8 cellular contexts compared by ENCODE assay signal in the genomic region with DNA sequence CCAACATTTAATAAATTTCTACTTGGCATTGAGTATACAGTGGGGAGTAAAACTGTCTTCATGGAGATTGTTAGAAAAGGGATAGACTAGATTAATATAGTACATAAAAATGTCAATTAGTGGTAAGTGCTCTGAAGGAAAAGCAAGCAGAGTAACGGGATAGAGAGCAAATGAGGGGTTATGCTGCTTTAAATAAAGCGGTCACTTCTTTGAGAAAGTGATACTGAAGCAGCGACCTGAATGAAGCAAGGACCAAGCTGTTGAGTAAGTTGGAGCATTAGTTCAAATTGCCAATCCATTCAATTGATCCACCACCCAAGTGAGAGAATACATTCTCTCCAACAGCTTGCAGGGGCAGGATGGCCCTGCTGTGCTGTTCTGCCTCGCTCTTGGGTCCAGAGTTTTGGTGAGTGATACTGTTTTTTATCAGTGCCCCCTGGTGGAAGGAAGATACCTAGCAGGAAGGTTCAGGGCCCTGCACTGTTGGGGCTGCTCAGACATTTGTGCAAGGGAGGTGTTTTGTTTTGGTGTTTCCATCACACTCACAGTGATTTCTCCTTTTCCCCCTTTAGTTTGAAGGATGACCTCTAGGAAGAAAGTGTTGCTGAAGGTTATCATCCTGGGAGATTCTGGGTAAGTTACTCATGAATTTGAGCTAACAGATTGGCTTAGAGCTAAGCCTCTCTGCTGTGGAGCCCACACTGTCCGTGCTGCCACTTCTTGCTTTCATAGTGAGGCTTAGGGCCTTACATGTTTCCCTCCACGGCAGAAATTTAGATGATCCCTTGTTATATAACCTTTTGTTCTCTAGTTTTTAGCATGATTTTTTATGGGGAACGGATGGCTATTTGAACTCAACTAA.
A peak's percentile ranks its signal among the peaks of the same experiment; 100 is the strongest.
DNase-seq lines count a peak whose midpoint lies in the region; TF ChIP-seq lines count a peak whose summit lies in the region.

No MANE protein-coding gene starts in this region.

- H3K4me3 ChIP-seq in GM06990 (replicated peaks; ENCODE audit: low read depth, low read length) (no peak overlapping the region), HEK293 (ENCODE audit: low read depth, low read length) (no peak overlapping the region), hepatocyte (no peak overlapping the region), skeletal muscle satellite cell (ENCODE audit: low read length) (no peak overlapping the region)

- H3K9ac ChIP-seq in skeletal muscle satellite cell (ENCODE audit: low read depth, low read length), result no peak overlapping the region

- peaks cover 95% of the 10 kb centered on the region for H3K79me2 ChIP-seq in hepatocyte

- CTCF ChIA-PET in HEK293 (lab: Yijun Ruan, JAX), result interaction anchor here (0.6 to 6.9 kb wide), 14 partner anchors 11 to 235 kb away, joined by 3 to 48 read pairs (median 4); a partner anchor contains a TSS

- H3K4me2 ChIP-seq in hepatocyte, result no peak overlapping the region
- peak overlapping the region; percentile 57 for H3K4me2 ChIP-seq in skeletal muscle satellite cell (ENCODE audit: low read length)

- no peak overlapping the region for H3K27ac ChIP-seq in HEK293 (ENCODE audit: extremely low read depth, low read depth, low read length)
- peak overlapping the region; percentile 17 for H3K27ac ChIP-seq in hepatocyte

- no peaks in the 10 kb centered on the region for H3K27me3 ChIP-seq in GM06990 (replicated peaks; ENCODE audit: control insufficient read depth, insufficient read depth, low read length)
- H3K27me3 ChIP-seq in hepatocyte, result no peaks in the 10 kb centered on the region
- H3K27me3 ChIP-seq in skeletal muscle satellite cell (ENCODE audit: control insufficient read depth, insufficient read depth, low read length), result no peaks in the 10 kb centered on the region

- 64% methylated on average over 7 of the region's 7 CpGs for WGBS in hepatocyte (ENCODE audit: low lambda C conversion rate, missing lambda C conversion rate)

- H3K4me1 ChIP-seq in HEK293 (ENCODE audit: control insufficient read depth, insufficient read depth, low read length) (no peaks in the 10 kb centered on the region), hepatocyte (ENCODE audit: insufficient read depth) (no peaks in the 10 kb centered on the region), skeletal muscle satellite cell (ENCODE audit: control insufficient read depth, insufficient read depth, low read length) (peaks cover 24% of the 10 kb centered on the region)

- H3K9me3 ChIP-seq in HEK293 (ENCODE audit: control insufficient read depth, insufficient read depth, low read depth, low read length), result no peaks in the 10 kb centered on the region
- H3K9me3 ChIP-seq in hepatocyte (ENCODE audit: low read depth), result no peaks in the 10 kb centered on the region
- no peaks in the 10 kb centered on the region for H3K9me3 ChIP-seq in skeletal muscle satellite cell (replicated peaks; ENCODE audit: low read length)

- peaks cover 53% of the 10 kb centered on the region for H4K20me1 ChIP-seq in hepatocyte (ENCODE audit: insufficient read depth, poor library complexity, severe bottlenecking)

- TF ChIP-seq CTCF in GM06990 (IDR thresholded peaks at IDR 0.05; ENCODE audit: insufficient read depth, low read length, poor library complexity, severe bottlenecking), result peak; percentile 79
- TF ChIP-seq CTCF in HEK293 (tag by site-specific recombination; IDR thresholded peaks at IDR 0.05), result no peak
- TF ChIP-seq CTCF in hepatocyte (IDR thresholded peaks at IDR 0.05; ENCODE audit: poor library complexity), result peak; percentile 68

- H3K9me2 ChIP-seq in hepatocyte (replicated peaks; ENCODE audit: insufficient read depth), result no peaks in the 10 kb centered on the region

- H3K36me3 ChIP-seq in GM06990 (ENCODE audit: control insufficient read depth, insufficient read depth, low read length) (peaks cover 13% of the 10 kb centered on the region), HEK293 (ENCODE audit: control insufficient read depth in 2 of 2, insufficient read depth in 1 of 2, low read length in 2 of 2) (peaks cover 20 to 42% of the 10 kb centered on the region in 2 experiments), hepatocyte (replicated peaks; ENCODE audit: insufficient read depth, low read depth) (no peaks in the 10 kb centered on the region), skeletal muscle satellite cell (ENCODE audit: insufficient read depth, low read length) (peaks cover 42% of the 10 kb centered on the region)

- POLR2A ChIA-PET in HEK293 (lab: Yijun Ruan, JAX), result no interaction called here

- H2AFZ ChIP-seq in hepatocyte, result no peak overlapping the region

- DNase-seq in GM06990 (ENCODE audit: extremely low read depth, insufficient read length) (no peak), NCI-H1092 (lab: John Stamatoyannopoulos, UW) (peak; percentile 8), T follicular helper cell (ENCODE audit: low read depth) (peak; percentile 49), anterior cingulate cortex (lab: John Stamatoyannopoulos, UW) (peak in 36 of 58 donors; percentile 4 to 72 (median 32)), hepatocyte (ENCODE audit: low spot score) (peak; percentile 69), cortex of kidney (lab: John Stamatoyannopoulos, UW) (no peak)

TF ChIP-seq in HEK293, 187 proteins besides CTCF, POLR2A, EP300 and RAD21 (continues in another document):
- TF ChIP-seq, protein P1, sequence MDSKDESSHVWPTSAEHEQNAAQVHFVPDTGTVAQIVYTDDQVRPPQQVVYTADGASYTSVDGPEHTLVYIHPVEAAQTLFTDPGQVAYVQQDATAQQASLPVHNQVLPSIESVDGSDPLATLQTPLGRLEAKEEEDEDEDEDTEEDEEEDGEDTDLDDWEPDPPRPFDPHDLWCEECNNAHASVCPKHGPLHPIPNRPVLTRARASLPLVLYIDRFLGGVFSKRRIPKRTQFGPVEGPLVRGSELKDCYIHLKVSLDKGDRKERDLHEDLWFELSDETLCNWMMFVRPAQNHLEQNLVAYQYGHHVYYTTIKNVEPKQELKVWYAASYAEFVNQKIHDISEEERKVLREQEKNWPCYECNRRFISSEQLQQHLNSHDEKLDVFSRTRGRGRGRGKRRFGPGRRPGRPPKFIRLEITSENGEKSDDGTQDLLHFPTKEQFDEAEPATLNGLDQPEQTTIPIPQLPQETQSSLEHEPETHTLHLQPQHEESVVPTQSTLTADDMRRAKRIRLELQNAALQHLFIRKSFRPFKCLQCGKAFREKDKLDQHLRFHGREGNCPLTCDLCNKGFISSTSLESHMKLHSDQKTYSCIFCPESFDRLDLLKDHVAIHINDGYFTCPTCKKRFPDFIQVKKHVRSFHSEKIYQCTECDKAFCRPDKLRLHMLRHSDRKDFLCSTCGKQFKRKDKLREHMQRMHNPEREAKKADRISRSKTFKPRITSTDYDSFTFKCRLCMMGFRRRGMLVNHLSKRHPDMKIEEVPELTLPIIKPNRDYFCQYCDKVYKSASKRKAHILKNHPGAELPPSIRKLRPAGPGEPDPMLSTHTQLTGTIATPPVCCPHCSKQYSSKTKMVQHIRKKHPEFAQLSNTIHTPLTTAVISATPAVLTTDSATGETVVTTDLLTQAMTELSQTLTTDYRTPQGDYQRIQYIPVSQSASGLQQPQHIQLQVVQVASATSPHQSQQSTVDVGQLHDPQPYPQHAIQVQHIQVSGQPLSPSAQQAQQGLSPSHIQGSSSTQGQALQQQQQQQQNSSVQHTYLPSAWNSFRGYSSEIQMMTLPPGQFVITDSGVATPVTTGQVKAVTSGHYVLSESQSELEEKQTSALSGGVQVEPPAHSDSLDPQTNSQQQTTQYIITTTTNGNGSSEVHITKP (tag by site-specific recombination; IDR thresholded peaks at IDR 0.05), result no peak
- no peak for TF ChIP-seq ZNF610 (tag by site-specific recombination; IDR thresholded peaks at IDR 0.05; ENCODE audit: borderline replicate concordance)
- TF ChIP-seq ZNF19 (tag by site-specific recombination; IDR thresholded peaks at IDR 0.05; ENCODE audit: low read depth), result no peak
- TF ChIP-seq, protein P2, sequence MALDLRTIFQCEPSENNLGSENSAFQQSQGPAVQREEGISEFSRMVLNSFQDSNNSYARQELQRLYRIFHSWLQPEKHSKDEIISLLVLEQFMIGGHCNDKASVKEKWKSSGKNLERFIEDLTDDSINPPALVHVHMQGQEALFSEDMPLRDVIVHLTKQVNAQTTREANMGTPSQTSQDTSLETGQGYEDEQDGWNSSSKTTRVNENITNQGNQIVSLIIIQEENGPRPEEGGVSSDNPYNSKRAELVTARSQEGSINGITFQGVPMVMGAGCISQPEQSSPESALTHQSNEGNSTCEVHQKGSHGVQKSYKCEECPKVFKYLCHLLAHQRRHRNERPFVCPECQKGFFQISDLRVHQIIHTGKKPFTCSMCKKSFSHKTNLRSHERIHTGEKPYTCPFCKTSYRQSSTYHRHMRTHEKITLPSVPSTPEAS (tag by site-specific recombination; IDR thresholded peaks at IDR 0.05), result no peak
- TF ChIP-seq ZNF830 (tag by site-specific recombination; IDR thresholded peaks at IDR 0.05; ENCODE audit: low read depth), result no peak
- TF ChIP-seq ZNF768 (tag by site-specific recombination; IDR thresholded peaks at IDR 0.05), result peak; percentile 21; the same call in 1 of the 2 replicates
- TF ChIP-seq, protein P3, sequence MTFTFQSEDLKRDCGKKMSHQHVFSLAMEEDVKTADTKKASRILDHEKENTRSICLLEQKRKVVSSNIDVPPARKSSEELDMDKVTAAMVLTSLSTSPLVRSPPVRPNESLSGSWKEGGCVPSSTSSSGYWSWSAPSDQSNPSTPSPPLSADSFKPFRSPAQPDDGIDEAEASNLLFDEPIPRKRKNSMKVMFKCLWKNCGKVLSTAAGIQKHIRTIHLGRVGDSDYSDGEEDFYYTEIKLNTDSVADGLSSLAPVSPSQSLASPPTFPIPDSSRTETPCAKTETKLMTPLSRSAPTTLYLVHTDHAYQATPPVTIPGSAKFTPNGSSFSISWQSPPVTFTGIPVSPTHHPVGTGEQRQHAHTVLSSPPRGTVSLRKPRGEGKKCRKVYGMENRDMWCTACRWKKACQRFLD (tag by site-specific recombination; IDR thresholded peaks at IDR 0.05), result no peak
- TF ChIP-seq ZNF2 (tag by site-specific recombination; IDR thresholded peaks at IDR 0.05), result 0 out of 2 replicates have a peak, but pooled peaks have one; percentile 30
- TF ChIP-seq ZNF510 (tag by site-specific recombination; IDR thresholded peaks at IDR 0.05; ENCODE audit: insufficient replicate concordance), result no peak
- no peak for TF ChIP-seq TCF7L2 (IDR thresholded peaks at IDR 0.05; ENCODE audit: borderline replicate concordance, low read depth, low read length)
- TF ChIP-seq ZNF654 (tag by site-specific recombination; IDR thresholded peaks at IDR 0.05; ENCODE audit: low read depth), result peak; percentile 8; the same call in 1 of the 2 replicates
- TF ChIP-seq ZNF660 (tag by site-specific recombination; IDR thresholded peaks at IDR 0.05), result no peak
- no peak for TF ChIP-seq HOXC10 (CRISPR knock-in tag; IDR thresholded peaks at IDR 0.05)
- no peak for TF ChIP-seq MEIS1 (CRISPR knock-in tag; IDR thresholded peaks at IDR 0.05; ENCODE audit: borderline replicate concordance)
- TF ChIP-seq ZNF391 (tag by site-specific recombination; IDR thresholded peaks at IDR 0.05; ENCODE audit: borderline replicate concordance, low read depth), result no peak
- peak; percentile 73 for TF ChIP-seq ZNF600 (tag by site-specific recombination; IDR thresholded peaks at IDR 0.05)
- peak; percentile 53; the same call in 1 of the 2 replicates for TF ChIP-seq ZNF341 (tag by site-specific recombination; IDR thresholded peaks at IDR 0.05; ENCODE audit: low read depth)

Comparison
In these comparisons a context has a peak if more than half of its experiments do, and no peak if none do; other contexts are left out.
1. DNase-seq: peak in NCI-H1092 (single experiment), T follicular helper cell (single experiment), anterior cingulate cortex (36 of 58) and hepatocyte (single experiment); none in GM06990 (single experiment) and cortex of kidney (single experiment).